Comparison of ENCODE assay signal across 16 cellular contexts in genomic region chr4:108774809-108775530, GRCh38. TPM values are rescaled to one million over a fixed set of nuclear protein-coding genes. Genes with fewer than 3 reads are reported as not detected.
DNase-seq lines count a peak whose midpoint lies in the region; ATAC-seq, FAIRE-seq and TF ChIP-seq lines count a peak whose summit lies in the region.
"Had no signal": no experiment of that assay in that cellular context is flagged by ENCODE, and none has a peak within 500 bp of the region (broad histone marks: within the 10 kb centered on the region; RNA-seq: fewer than 3 reads in every experiment).

No MANE protein-coding gene starts in this region.

- H3K36me3 ChIP-seq in endothelial cell of umbilical vein (ENCODE audit: control insufficient read depth in 2 of 2, extremely low read depth in 1 of 2, insufficient read depth in 2 of 2, low read length in 2 of 2), result no peaks in the 10 kb centered on the region
- no peaks in the 10 kb centered on the region for H3K36me3 ChIP-seq in right lobe of liver
- no peaks in the 10 kb centered on the region for H3K36me3 ChIP-seq in testis (ENCODE audit: low read depth, missing control alignments)
- H3K36me3 ChIP-seq: brain microvascular endothelial cell, neural progenitor cell had no signal

- no peaks in the 10 kb centered on the region for H4K20me1 ChIP-seq in endothelial cell of umbilical vein (replicated peaks; ENCODE audit: control insufficient read depth, extremely low read depth, insufficient read depth, low read length)

- H3K9me1 ChIP-seq in endothelial cell of umbilical vein (replicated peaks; ENCODE audit: control insufficient read depth, extremely low read depth, insufficient read depth, low read length), result no peaks in the 10 kb centered on the region

- H3K4me2 ChIP-seq in endothelial cell of umbilical vein (ENCODE audit: insufficient read depth, low read length), result no peak overlapping the region
- H3K4me2 ChIP-seq: neural progenitor cell had no signal

- no peaks in the 10 kb centered on the region for H3K9me3 ChIP-seq in endothelial cell of umbilical vein (replicated peaks; ENCODE audit: control insufficient read depth, insufficient read depth, low read length)
- no peaks in the 10 kb centered on the region for H3K9me3 ChIP-seq in right lobe of liver
- H3K9me3 ChIP-seq in testis, result no peaks in the 10 kb centered on the region

- POLR2A ChIA-PET in endothelial cell of umbilical vein (lab: Charles Lee), result no interaction called here

- no peak overlapping the region for H2AFZ ChIP-seq in endothelial cell of umbilical vein (ENCODE audit: low read depth, low read length)

- peaks cover 3% of the 10 kb centered on the region for H3K4me1 ChIP-seq in endothelial cell of umbilical vein (ENCODE audit: control insufficient read depth, extremely low read depth, insufficient read depth, low read length)
- peaks cover 0 to 38% (median 6%) of the 10 kb centered on the region in 4 donors for H3K4me1 ChIP-seq in right lobe of liver
- H3K4me1 ChIP-seq in testis, result no peaks in the 10 kb centered on the region
- H3K4me1 ChIP-seq: neural progenitor cell had no signal

- no peak overlapping the region for H3K4me3 ChIP-seq in endothelial cell of umbilical vein (replicated peaks in 1 of 3; ENCODE audit: insufficient read depth in 1 of 3, low read depth in 1 of 3, low read length in 3 of 3)
- no peak overlapping the region for H3K4me3 ChIP-seq in right lobe of liver
- H3K4me3 ChIP-seq in testis, result no peak overlapping the region
- H3K4me3 ChIP-seq: neural progenitor cell had no signal

- no TSS peak for BruUV-seq in endothelial cell of umbilical vein (replicated peaks; lab: Mats Ljungman, UMichigan)

- WGBS in right lobe of liver (ENCODE audit: insufficient coverage, low coverage, low lambda C conversion rate, missing lambda C conversion rate), result 27% methylated on average over 4 of the region's 5 CpGs
- 68 to 73% methylated on average over 5 of the region's 5 CpGs for WGBS in testis, 2 donors

- DNase-seq in NAMALWA (ENCODE audit: low spot score), result peak; percentile 5
- DNase-seq in endothelial cell of umbilical vein (ENCODE audit: low read depth, low spot score), result peak; percentile 52
- DNase-seq in right lobe of liver, result peak; percentile 78 to 91 (median 88)
- peak; percentile 50 for DNase-seq in testis
- DNase-seq in NCI-H2196 treated with DMSO at 0.1 percent for 48 hours (lab: John Stamatoyannopoulos, UW; ENCODE audit: unreplicated experiment), result no peak
- DNase-seq in NK-92 treated with Interleukin-12 subunit alpha and Interleukin-12 subunit beta, amount 100 ng/mL, for 24 hours (lab: John Stamatoyannopoulos, UW), result no peak
- DNase-seq: brain microvascular endothelial cell; COR-L47; GOT3; immature natural killer cell; NCI-H2029 treated with DMSO at 0.1 percent for 48 hours; stimulated activated CD4-positive, alpha-beta T cell treated with anti-CD3 and anti-CD28 coated beads, Interleukin-2, amount 100 ng/mL, for 24 hours; T-helper 9 cell had no signal

- peak in 1 of 2 donors; percentile 4 for TF ChIP-seq CTCF in endothelial cell of umbilical vein (IDR thresholded peaks at IDR 0.05; ENCODE audit: extremely low read depth in 1 of 2, insufficient read depth in 1 of 2, low read depth in 1 of 2, low read length in 2 of 2)
- peak; percentile 20 to 44 (median 38) for TF ChIP-seq CTCF in right lobe of liver (IDR thresholded peaks at IDR 0.05)
- no peak for TF ChIP-seq CTCF in testis (IDR thresholded peaks at IDR 0.05)

- no peak overlapping the region for H3K27ac ChIP-seq in endothelial cell of umbilical vein (ENCODE audit: insufficient read depth, low read depth, low read length)
- H3K27ac ChIP-seq in right lobe of liver, result peak overlapping the region in 1 of 3 donors; percentile 27
- H3K27ac ChIP-seq in testis, result no peak overlapping the region
- H3K27ac ChIP-seq: brain microvascular endothelial cell, neural progenitor cell had no signal

- peak; percentile 89 to 96 (median 94) for ATAC-seq in right lobe of liver
- no peak for ATAC-seq in GM19395 (IDR thresholded peaks at IDR 0.05; ENCODE audit: unreplicated experiment)

- H3K79me2 ChIP-seq in endothelial cell of umbilical vein (ENCODE audit: control insufficient read depth, insufficient read depth, low read length), result no peaks in the 10 kb centered on the region

- no peak overlapping the region for H3K9ac ChIP-seq in endothelial cell of umbilical vein (replicated peaks; ENCODE audit: extremely low read depth, insufficient read depth, low read length)
- H3K9ac ChIP-seq: neural progenitor cell had no signal

- CTCF ChIA-PET in endothelial cell of umbilical vein (lab: Charles Lee), result interaction anchor here (0.8 to 2.2 kb wide), 3 partner anchors 9 to 631 kb away, joined by 3 to 8 read pairs (median 3); no protein-coding TSS in a partner anchor

- intact Hi-C loops in endothelial cell of umbilical vein (cut with micrococcal nuclease), result no loop called here
- intact Hi-C loops in right lobe of liver (cut with DNase I), result no loop called here
- intact Hi-C loops in testis (cut with DNase I; ENCODE audit: low total_unique reads), result no loop called here

- no peaks in the 10 kb centered on the region for H3K27me3 ChIP-seq in endothelial cell of umbilical vein (ENCODE audit: control insufficient read depth in 2 of 2, insufficient read depth in 2 of 2, low read length in 2 of 2)
- H3K27me3 ChIP-seq in right lobe of liver, result no peaks in the 10 kb centered on the region
- no peaks in the 10 kb centered on the region for H3K27me3 ChIP-seq in testis
- H3K27me3 ChIP-seq: brain microvascular endothelial cell, neural progenitor cell had no signal

- FAIRE-seq in endothelial cell of umbilical vein (lab: Jason Lieb, UNC), result peak; percentile 31

- dilution Hi-C loops in endothelial cell of umbilical vein (cut with MboI; ENCODE audit: extremely low pct_ligation_motif_present, low sequenced_read_pairs), result no loop called here

- TF ChIP-seq POLR2A in endothelial cell of umbilical vein (IDR thresholded peaks at IDR 0.05; ENCODE audit: low read depth, low read length) (no peak), right lobe of liver (IDR thresholded peaks at IDR 0.05) (no peak), testis (IDR thresholded peaks at IDR 0.05) (no peak)

TF ChIP-seq in endothelial cell of umbilical vein, 7 proteins besides CTCF, POLR2A, EP300 and RAD21:
- TF ChIP-seq MAX (IDR thresholded peaks at IDR 0.05; ENCODE audit: insufficient read depth, insufficient read length) (no peak), EZH2 (IDR thresholded peaks at IDR 0.05; ENCODE audit: borderline replicate concordance, low read depth, low read length, severe bottlenecking) (no peak), POLR2AphosphoS5 (IDR thresholded peaks at IDR 0.05; ENCODE audit: insufficient read depth, low read depth, low read length) (no peak), JUN (IDR thresholded peaks at IDR 0.05; ENCODE audit: borderline replicate concordance, insufficient read depth, insufficient read length, low read depth) (no peak), GATA2 (IDR thresholded peaks at IDR 0.05; ENCODE audit: insufficient read depth, insufficient read length, low read depth, low read length) (no peak), MYC (IDR thresholded peaks at IDR 0.05; ENCODE audit: low read depth, low read length) (no peak), FOS (IDR thresholded peaks at IDR 0.05; ENCODE audit: borderline replicate concordance, insufficient read depth, low read length) (no peak)

RNA-seq across cellular contexts. Expression of gene ETNPPL, which starts 12.1 kb away (rescaled TPM):
- total RNA-seq in endothelial cell of umbilical vein (not detected in 2 replicates), right lobe of liver (100 to 1,000 TPM in 1 of 6 experiments, 10 to 100 TPM in 5; 15.7 to 125 (median 22.5) TPM), testis (1 to 10 TPM; 1.1 to 2.0 TPM)
- polyA plus RNA-seq in endothelial cell of umbilical vein (not detected in 2 replicates), testis (ENCODE audit: insufficient read depth, low read depth, low replicate concordance) (0.44 TPM)
- polyA plus RNA-seq in endothelial cell of umbilical vein (2011; cell fraction: cytosol; rRNA removed), result not detected in 2 replicates
- polyA plus RNA-seq in endothelial cell of umbilical vein (2011; cell fraction: nucleus; rRNA removed), result not detected in 2 replicates
- not detected in 2 replicates for polyA plus RNA-seq in endothelial cell of umbilical vein (2012)
- polyA minus RNA-seq in endothelial cell of umbilical vein, result not detected in 2 replicates
- polyA minus RNA-seq in endothelial cell of umbilical vein (2011; cell fraction: cytosol; rRNA and poly(A)+ RNA removed), result 2.3 TPM
- not detected in 2 replicates for polyA minus RNA-seq in endothelial cell of umbilical vein (2011; cell fraction: nucleus; rRNA and poly(A)+ RNA removed)
- polyA plus RNA-seq: esophagus, immature natural killer cell had no signal

Comparison
In these comparisons a context has a peak if more than half of its experiments do, and no peak if none do; other contexts are left out.
1. DNase-seq: peak in NAMALWA (single experiment), endothelial cell of umbilical vein (single experiment), right lobe of liver (3 of 3) and testis (single experiment); none in NCI-H2196 treated with DMSO at 0.1 percent for 48 hours (single experiment) and NK-92 treated with Interleukin-12 subunit alpha and Interleukin-12 subunit beta, amount 100 ng/mL, for 24 hours (single experiment).
2. CTCF ChIP-seq: peak in right lobe of liver (4 of 4); none in testis (0 of 3).
3. RNA of gene ETNPPL, which starts 12.1 kb away (total RNA-seq): 15.7 to 125 TPM in right lobe of liver; 1.1 to 2.0 TPM in testis and not detected in endothelial cell of umbilical vein; every median in the first group is over 4 times any median in the second.